Comparison of ENCODE assay signal across 20 cellular contexts in the genomic region with DNA sequence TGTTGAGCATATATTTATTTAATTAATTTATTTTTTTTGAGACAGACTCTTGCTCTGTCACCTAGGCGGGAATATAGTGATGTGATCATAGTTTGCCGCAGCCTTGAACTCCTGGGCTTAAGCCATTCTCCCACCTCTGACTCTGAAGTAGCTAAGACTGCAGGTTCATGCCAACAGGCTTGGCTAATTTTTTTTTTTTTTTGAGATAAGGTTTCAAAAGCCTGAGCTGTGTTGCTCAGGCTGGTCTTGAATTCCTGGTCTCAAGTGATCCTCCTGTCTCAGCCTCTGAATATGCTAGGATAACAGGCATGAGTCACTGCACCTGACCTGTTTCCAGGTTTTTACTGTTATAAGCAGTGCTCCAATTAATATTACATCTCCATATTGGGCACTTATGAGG. TPM values are rescaled to one million over a fixed set of nuclear protein-coding genes. Genes with fewer than 3 reads are reported as not detected.
DNase-seq lines count a peak whose midpoint lies in the region; ATAC-seq and TF ChIP-seq lines count a peak whose summit lies in the region.
"Had no signal": no experiment of that assay in that cellular context is flagged by ENCODE, and none has a peak within 500 bp of the region (broad histone marks: within the 10 kb centered on the region; RNA-seq: fewer than 3 reads in every experiment).

No MANE protein-coding gene starts in this region.

- WGBS in esophagus muscularis mucosa: 70% methylated on average over 2 of the region's 2 CpGs

- H3K27me3 ChIP-seq in esophagus muscularis mucosa (no peaks in the 10 kb centered on the region), SJCRH30 (no peaks in the 10 kb centered on the region)
- H3K27me3 ChIP-seq: BLaER1 treated with 17β-estradiol and CSF1 and Interleukin-3, amounts not matched to agents 10 nM and 100 nM; heart right ventricle; MG63; spleen had no signal

- no peak for TF ChIP-seq EP300 in esophagus muscularis mucosa (IDR thresholded peaks at IDR 0.05)

- H3K9me3 ChIP-seq in esophagus muscularis mucosa (no peaks in the 10 kb centered on the region), SJCRH30 (replicated peaks) (no peaks in the 10 kb centered on the region)
- H3K9me3 ChIP-seq: BLaER1 treated with 17β-estradiol and CSF1 and Interleukin-3, amounts not matched to agents 10 nM and 100 nM; heart right ventricle; MG63; spleen had no signal

- H3K4me1 ChIP-seq in esophagus muscularis mucosa: peaks cover 57 to 89% (median 85%) of the 10 kb centered on the region in 4 donors
- H3K4me1 ChIP-seq in SJCRH30: peaks cover 8% of the 10 kb centered on the region; the same call in 1 of the 2 replicates

- H3K27ac ChIP-seq in esophagus muscularis mucosa (replicated peaks in 1 of 4): peak overlapping the region; percentile 27 to 56 (median 40)
- H3K27ac ChIP-seq in SJCRH30: no peak overlapping the region
- H3K27ac ChIP-seq: 22Rv1; BLaER1 treated with 17β-estradiol and CSF1 and Interleukin-3, amounts not matched to agents 10 nM and 100 nM had no signal

- peaks cover 0 to 4% (median under 1%) of the 10 kb centered on the region in 4 donors for H3K36me3 ChIP-seq in esophagus muscularis mucosa
- peaks cover 3% of the 10 kb centered on the region; the same call in 1 of the 2 replicates for H3K36me3 ChIP-seq in SJCRH30
- H3K36me3 ChIP-seq: MG63 had no signal

- H3K4me3 ChIP-seq in esophagus muscularis mucosa (no peak overlapping the region), SJCRH30 (no peak overlapping the region)
- H3K4me3 ChIP-seq: BLaER1 treated with 17β-estradiol and CSF1 and Interleukin-3, amounts not matched to agents 10 nM and 100 nM; heart right ventricle; MG63; spleen had no signal

- peak; percentile 49 for DNase-seq in DMS53 (lab: John Stamatoyannopoulos, UW)
- no peak for DNase-seq in DMS53 treated with DMSO at 0.1 percent for 48 hours (lab: John Stamatoyannopoulos, UW; ENCODE audit: unreplicated experiment)
- DNase-seq in NCI-H2196 (lab: John Stamatoyannopoulos, UW; ENCODE audit: unreplicated experiment): peak; percentile 26
- no peak for DNase-seq in esophagus muscularis mucosa (ENCODE audit: extremely low spot score)
- DNase-seq in omental fat pad (ENCODE audit: low spot score): no peak
- no peak for DNase-seq in SJCRH30
- DNase-seq in NK-92 (lab: John Stamatoyannopoulos, UW; ENCODE audit: unreplicated experiment): no peak
- DNase-seq: activated CD8-positive, alpha-beta T cell treated with anti-CD3 and anti-CD28 coated beads for 36 hours; anterior cingulate cortex; heart right ventricle; MG63; NCI-H1694 treated with DMSO at 0.1 percent for 48 hours; NCI-H748 treated with DMSO at 0.1 percent for 48 hours; RPMI8226; spleen; stimulated activated naive CD4-positive, alpha-beta T cell had no signal

- TF ChIP-seq CTCF in esophagus muscularis mucosa (IDR thresholded peaks at IDR 0.05): no peak
- TF ChIP-seq CTCF in omental fat pad (IDR thresholded peaks at IDR 0.05): no peak

- intact Hi-C loops in esophagus muscularis mucosa (cut with DNase I): no loop called here

- ATAC-seq in omental fat pad (ENCODE audit: low FRiP score): peak; percentile 42
- ATAC-seq in HG02610 (IDR thresholded peaks at IDR 0.05; ENCODE audit: unreplicated experiment): no peak
- ATAC-seq: activated CD8-positive, alpha-beta T cell treated with anti-CD3 and anti-CD28 coated beads for 36 hours; activated T-helper 17 cell treated with anti-CD3 and anti-CD28 coated beads, Interleukin-2, amount 50 U/mL, for 72 hours; heart right ventricle had no signal

- TF ChIP-seq POLR2A in esophagus muscularis mucosa (IDR thresholded peaks at IDR 0.05; ENCODE audit: low read depth): no peak

RNA-seq across cellular contexts. Expression of a gene that starts 4.8 kb away (rescaled TPM):
- total RNA-seq in esophagus muscularis mucosa (100 to 1,000 TPM; 253 to 402 (median 311) TPM), omental fat pad (100 to 1,000 TPM; 155 to 269 (median 177) TPM)
- 131 and 139 TPM in 2 replicates for total RNA-seq in SJCRH30 (2014; rRNA removed; shearing (Covaris generic))

RNA-seq across cellular contexts. Expression of a gene that starts 55.6 kb away (rescaled TPM):
- total RNA-seq in esophagus muscularis mucosa (10 to 100 TPM; 25.2 to 34.5 (median 31.5) TPM), omental fat pad (100 to 1,000 TPM in 1 of 4 donors, 10 to 100 TPM in 3; 26.2 to 109 (median 66.0) TPM)
- 22.0 and 28.1 TPM in 2 replicates for total RNA-seq in SJCRH30 (2014; rRNA removed; shearing (Covaris generic))

Comparison
In these comparisons a context has a peak if more than half of its experiments do, and no peak if none do; other contexts are left out.
1. DNase-seq: peak in DMS53 (single experiment) and NCI-H2196 (single experiment); none in DMS53 treated with DMSO at 0.1 percent for 48 hours (single experiment), esophagus muscularis mucosa (single experiment), omental fat pad (single experiment), SJCRH30 (0 of 2) and NK-92 (single experiment).